In genomic region chr7:107884419-107884818, GRCh38 we compare ENCODE assay signal across 21 cellular contexts. TPM values are rescaled to one million over a fixed set of nuclear protein-coding genes. Genes with fewer than 3 reads are reported as not detected.
DNase-seq lines count a peak whose midpoint lies in the region; ATAC-seq, FAIRE-seq and TF ChIP-seq lines count a peak whose summit lies in the region.
"Had no signal": no experiment of that assay in that cellular context is flagged by ENCODE, and none has a peak within 500 bp of the region (broad histone marks: within the 10 kb centered on the region; RNA-seq: fewer than 3 reads in every experiment).

No MANE protein-coding gene starts in this region.

- no peaks in the 10 kb centered on the region for H3K36me3 ChIP-seq in GM23338 (ENCODE audit: insufficient read depth)
- no peaks in the 10 kb centered on the region for H3K36me3 ChIP-seq in RWPE2 (ENCODE audit: low read depth)
- no peaks in the 10 kb centered on the region for H3K36me3 ChIP-seq in keratinocyte (ENCODE audit: control insufficient read depth in 2 of 2, extremely low read depth in 1 of 2, insufficient read depth in 2 of 2, low read length in 2 of 2)
- H3K36me3 ChIP-seq: BLaER1, HAP-1 had no signal

- H3K79me2 ChIP-seq in GM23338 (replicated peaks; ENCODE audit: insufficient read depth), result no peaks in the 10 kb centered on the region
- H3K79me2 ChIP-seq in keratinocyte (ENCODE audit: control insufficient read depth, insufficient read depth, low read length), result no peaks in the 10 kb centered on the region

- peaks cover 5% of the 10 kb centered on the region; the same call in 1 of the 3 replicates for H3K9me3 Mint-ChIP-seq in GM23338
- no peaks in the 10 kb centered on the region for H3K9me3 Mint-ChIP-seq in stimulated activated effector memory CD8-positive, alpha-beta T cell treated with anti-CD3 and anti-CD28 coated beads, Interleukin-12 subunit alpha, Interleukin-12 subunit beta, amount 100 ng/mL, for 72 hours
- H3K9me3 Mint-ChIP-seq: CD8-positive, alpha-beta T cell; HFFc6 had no signal

- H3K27me3 Mint-ChIP-seq in GM23338 (ENCODE audit: insufficient read depth, low read depth, poor library complexity), result peaks cover 4% of the 10 kb centered on the region

- no peak for TF ChIP-seq CTCF in GM23338 (conservative IDR thresholded peaks at IDR 0.05; ENCODE audit: low read depth in 2 of 2)
- TF ChIP-seq CTCF in RWPE2 (IDR thresholded peaks at IDR 0.05; ENCODE audit: poor library complexity, severe bottlenecking), result no peak
- TF ChIP-seq CTCF in keratinocyte (optimal IDR thresholded peaks at IDR 0.05 in 1 of 3, IDR thresholded peaks at IDR 0.05 in 1 of 3, conservative IDR thresholded peaks at IDR 0.05 in 1 of 3; ENCODE audit: extremely low read depth in 1 of 3, insufficient read depth in 2 of 3, low read length in 3 of 3), result no peak

- H3K27ac ChIP-seq in GM23338 (ENCODE audit: low read depth) (no peak overlapping the region), RWPE2 (ENCODE audit: poor library complexity, severe bottlenecking) (no peak overlapping the region), keratinocyte (ENCODE audit: control insufficient read depth, insufficient read depth, low read length) (no peak overlapping the region)
- H3K27ac ChIP-seq: BLaER1, C4-2B, GM23248 had no signal

- no peaks in the 10 kb centered on the region for H3K9me1 ChIP-seq in keratinocyte (ENCODE audit: control insufficient read depth, extremely low read depth, insufficient read depth, low read length)

- no peaks in the 10 kb centered on the region for H3K9me2 ChIP-seq in GM23338 (ENCODE audit: insufficient read depth)

- dilution Hi-C loops in keratinocyte (cut with MboI; ENCODE audit: extremely low pct_ligation_motif_present, low sequenced_read_pairs), result no loop called here

- ATAC-seq in GM23338 (no peak), RWPE2 (ENCODE audit: low read depth) (peak; percentile 19; the same call in 1 of the 3 replicates)
- no peak for ATAC-seq in stimulated activated effector memory CD8-positive, alpha-beta T cell treated with anti-CD3 and anti-CD28 coated beads, Interleukin-12 subunit alpha, Interleukin-12 subunit beta, amount 100 ng/mL, for 72 hours
- ATAC-seq: CD8-positive, alpha-beta T cell had no signal

- no peak overlapping the region for H3K4me3 Mint-ChIP-seq in GM23338
- H3K4me3 Mint-ChIP-seq in stimulated activated effector memory CD8-positive, alpha-beta T cell treated with anti-CD3 and anti-CD28 coated beads, Interleukin-12 subunit alpha, Interleukin-12 subunit beta, amount 100 ng/mL, for 72 hours, result no peak overlapping the region
- H3K4me3 Mint-ChIP-seq: B cell; CD4-positive, CD25-positive, alpha-beta regulatory T cell; CD8-positive, alpha-beta T cell; HFFc6 had no signal

- H3K4me2 ChIP-seq in GM23338 (no peak overlapping the region), keratinocyte (ENCODE audit: control insufficient read depth, extremely low read depth, insufficient read depth, low read depth, low read length) (no peak overlapping the region)
- H3K4me2 ChIP-seq: BLaER1 had no signal

- H3K4me1 ChIP-seq in GM23338 (ENCODE audit: insufficient read depth) (no peaks in the 10 kb centered on the region), RWPE2 (ENCODE audit: insufficient read depth, poor library complexity, severe bottlenecking) (no peaks in the 10 kb centered on the region), keratinocyte (ENCODE audit: control insufficient read depth, extremely low read depth, insufficient read depth, low read length) (peaks cover 4% of the 10 kb centered on the region)
- H3K4me1 ChIP-seq: BLaER1, Caco-2, HAP-1 had no signal

- no peaks in the 10 kb centered on the region for H3F3A ChIP-seq in GM23338 (replicated peaks; ENCODE audit: low read depth)

- H3K9ac ChIP-seq in keratinocyte (ENCODE audit: control insufficient read depth, extremely low read depth, insufficient read depth, low read length), result no peak overlapping the region
- H3K9ac ChIP-seq: BLaER1, GM23248 had no signal

- H3K27me3 ChIP-seq in GM23338 (ENCODE audit: insufficient read depth) (no peaks in the 10 kb centered on the region), RWPE2 (ENCODE audit: insufficient read depth, poor library complexity, severe bottlenecking) (no peaks in the 10 kb centered on the region), keratinocyte (ENCODE audit: control insufficient read depth, extremely low read depth, insufficient read depth, low read length) (no peaks in the 10 kb centered on the region)
- H3K27me3 ChIP-seq: BLaER1 had no signal

- H3K4me3 ChIP-seq in GM23338 (no peak overlapping the region), RWPE2 (ENCODE audit: severe bottlenecking) (no peak overlapping the region), keratinocyte (ENCODE audit: control insufficient read depth in 2 of 3, extremely low read depth in 1 of 3, insufficient read depth in 2 of 3, low read depth in 1 of 3, low read length in 3 of 3) (no peak overlapping the region)
- H3K4me3 ChIP-seq: BLaER1, GM23248, HAP-1 had no signal

- H3K9me3 ChIP-seq in RWPE2 (ENCODE audit: severe bottlenecking), result no peaks in the 10 kb centered on the region
- no peaks in the 10 kb centered on the region for H3K9me3 ChIP-seq in keratinocyte (ENCODE audit: control insufficient read depth, low read depth, low read length)
- H3K9me3 ChIP-seq: Caco-2, HAP-1 had no signal

- H4K20me1 ChIP-seq in GM23338 (replicated peaks; ENCODE audit: insufficient read depth), result no peaks in the 10 kb centered on the region
- no peaks in the 10 kb centered on the region for H4K20me1 ChIP-seq in keratinocyte (ENCODE audit: control insufficient read depth, extremely low read depth, insufficient read depth, low read length)
- H4K20me1 ChIP-seq: BLaER1 had no signal

- no peak for FAIRE-seq in keratinocyte (lab: Jason Lieb, UNC)
- FAIRE-seq: G401.6, GM12892, GM19239, H54 had no signal

- DNase-seq in GM23338 (ENCODE audit: low spot score) (no peak), RWPE2 (ENCODE audit: low spot score) (no peak), keratinocyte (ENCODE audit: low read depth, low spot score) (no peak), NCI-H510A treated with DMSO at 0.1 percent for 48 hours (lab: John Stamatoyannopoulos, UW) (no peak), NCI-H82 (lab: John Stamatoyannopoulos, UW) (no peak)
- DNase-seq in stimulated activated effector memory CD8-positive, alpha-beta T cell treated with anti-CD3 and anti-CD28 coated beads, Interleukin-12 subunit alpha, Interleukin-12 subunit beta, amount 100 ng/mL, for 72 hours (ENCODE audit: low spot score in 2 of 2), result no peak
- DNase-seq: Caco-2; CD4-positive, CD25-positive, alpha-beta regulatory T cell; CD8-positive, alpha-beta T cell; DMS153; DND-41; GM23248; HFFc6 had no signal

- 0 out of 2 replicates have a peak overlapping the region, but pooled peaks have one; percentile 63 for H2AFZ ChIP-seq in GM23338
- peak overlapping the region; percentile 35 for H2AFZ ChIP-seq in keratinocyte (ENCODE audit: control insufficient read depth, low read length)
- H2AFZ ChIP-seq: GM23248 had no signal

- no peaks in the 10 kb centered on the region for H3K36me3 Mint-ChIP-seq in GM23338 (ENCODE audit: low read depth)
- no peaks in the 10 kb centered on the region for H3K36me3 Mint-ChIP-seq in stimulated activated effector memory CD8-positive, alpha-beta T cell treated with anti-CD3 and anti-CD28 coated beads, Interleukin-12 subunit alpha, Interleukin-12 subunit beta, amount 100 ng/mL, for 72 hours
- H3K36me3 Mint-ChIP-seq: CD4-positive, CD25-positive, alpha-beta regulatory T cell; CD8-positive, alpha-beta T cell had no signal

- H3K27ac Mint-ChIP-seq in GM23338, result no peak overlapping the region
- H3K27ac Mint-ChIP-seq in stimulated activated effector memory CD8-positive, alpha-beta T cell treated with anti-CD3 and anti-CD28 coated beads, Interleukin-12 subunit alpha, Interleukin-12 subunit beta, amount 100 ng/mL, for 72 hours, result no peak overlapping the region
- H3K27ac Mint-ChIP-seq: B cell; CD4-positive, CD25-positive, alpha-beta regulatory T cell; CD8-positive, alpha-beta T cell; HFFc6 had no signal

- no peaks in the 10 kb centered on the region for H3K4me1 Mint-ChIP-seq in GM23338
- H3K4me1 Mint-ChIP-seq in stimulated activated effector memory CD8-positive, alpha-beta T cell treated with anti-CD3 and anti-CD28 coated beads, Interleukin-12 subunit alpha, Interleukin-12 subunit beta, amount 100 ng/mL, for 72 hours, result peaks cover 4% of the 10 kb centered on the region
- H3K4me1 Mint-ChIP-seq: B cell had no signal

RNA-seq across cellular contexts. Expression of gene DLD, which starts 6.6 kb away (rescaled TPM):
- 68.6 and 76.2 TPM in 2 replicates for total RNA-seq in GM23338 (2014; rRNA removed; shearing (Covaris generic))
- polyA plus RNA-seq in GM23338 (2016; fragmentation: Nextera tagmentation; extraction: Ambion mirVana) (28.8 and 38.1 TPM in 2 replicates), keratinocyte (108 to 153 TPM (median 143 TPM) in 3 replicates)
- polyA plus RNA-seq in keratinocyte (2011; ENCODE audit: low read depth), result 39.2 TPM
- 106 and 210 TPM in 2 replicates for polyA plus RNA-seq in keratinocyte (2011; cell fraction: cytosol; rRNA removed)
- 151 and 186 TPM in 2 replicates for polyA plus RNA-seq in keratinocyte (2011; cell fraction: nucleus; rRNA removed)
- 53.2 and 90.1 TPM in 2 replicates for polyA plus RNA-seq in keratinocyte (2012; ENCODE audit: low replicate concordance)
- polyA minus RNA-seq in keratinocyte, result 12.3 to 204 TPM (median 110 TPM) in 3 replicates
- polyA minus RNA-seq in keratinocyte (2011; cell fraction: cytosol; rRNA and poly(A)+ RNA removed), result 35.9 TPM
- 26.2 and 97.3 TPM in 2 replicates for polyA minus RNA-seq in keratinocyte (2011; cell fraction: nucleus; rRNA and poly(A)+ RNA removed)
